Comparison of ENCODE assay signal across 26 cellular contexts in genomic region chr11:70790671-70791300, GRCh38.
DNase-seq lines count a peak whose midpoint lies in the region; ATAC-seq and TF ChIP-seq lines count a peak whose summit lies in the region.
"Had no signal": no experiment of that assay in that cellular context is flagged by ENCODE, and none has a peak within 500 bp of the region (broad histone marks: within the 10 kb centered on the region; RNA-seq: fewer than 3 reads in every experiment).

No MANE protein-coding gene starts in this region.

- H3K4me3 Mint-ChIP-seq in nephron progenitor cell, result no peak overlapping the region
- H3K4me3 Mint-ChIP-seq: activated CD4-positive, alpha-beta T cell treated with anti-CD3 and anti-CD28 coated beads, Interleukin-2, amount 10 ng/mL, durations not matched to agents 24 days and 14 days; activated naive CD4-positive, alpha-beta T cell treated with anti-CD3 and anti-CD28 coated beads, Interleukin-2, amount 50 U/mL, for 24 hours; stimulated activated naive CD8-positive, alpha-beta T cell treated with anti-CD3 and anti-CD28 coated beads, Interleukin-15, Interleukin-2, amounts not matched to agents 100 ng/mL and 50 ng/mL, for 24 hours had no signal

- peaks cover 18% of the 10 kb centered on the region for H3K27me3 Mint-ChIP-seq in nephron progenitor cell (ENCODE audit: low read depth, poor library complexity)
- H3K27me3 Mint-ChIP-seq: activated CD4-positive, alpha-beta T cell treated with anti-CD3 and anti-CD28 coated beads, Interleukin-2, amount 10 ng/mL, durations not matched to agents 24 days and 14 days; activated naive CD4-positive, alpha-beta T cell treated with anti-CD3 and anti-CD28 coated beads, Interleukin-2, amount 50 U/mL, for 24 hours; stimulated activated naive CD8-positive, alpha-beta T cell treated with anti-CD3 and anti-CD28 coated beads, Interleukin-15, Interleukin-2, amounts not matched to agents 100 ng/mL and 50 ng/mL, for 24 hours had no signal

- peaks cover 6% of the 10 kb centered on the region for H3K36me3 Mint-ChIP-seq in nephron progenitor cell (ENCODE audit: low read depth)
- H3K36me3 Mint-ChIP-seq: activated naive CD4-positive, alpha-beta T cell treated with anti-CD3 and anti-CD28 coated beads, Interleukin-2, amount 50 U/mL, for 24 hours had no signal

- H3K9me3 Mint-ChIP-seq in nephron progenitor cell, result peaks cover 47% of the 10 kb centered on the region

- no peaks in the 10 kb centered on the region for H3K4me1 Mint-ChIP-seq in nephron progenitor cell
- H3K4me1 Mint-ChIP-seq: activated CD4-positive, alpha-beta T cell treated with anti-CD3 and anti-CD28 coated beads, Interleukin-2, amount 10 ng/mL, durations not matched to agents 24 days and 14 days; activated naive CD4-positive, alpha-beta T cell treated with anti-CD3 and anti-CD28 coated beads, Interleukin-2, amount 50 U/mL, for 24 hours had no signal

- ATAC-seq in HG02884 (IDR thresholded peaks at IDR 0.05; ENCODE audit: unreplicated experiment) (no peak), HG03432 (IDR thresholded peaks at IDR 0.05; ENCODE audit: unreplicated experiment) (no peak)
- ATAC-seq: esophagus mucosa, Panc1 had no signal

- no peak overlapping the region for H3K4me3 ChIP-seq in choroid plexus epithelial cell (ENCODE audit: low read depth, low read length)
- H3K4me3 ChIP-seq: hepatocyte, transverse colon had no signal

- TF ChIP-seq CTCF in choroid plexus epithelial cell (conservative IDR thresholded peaks at IDR 0.05; ENCODE audit: low read depth, low read length) (peak; percentile 33), nephron progenitor cell (IDR thresholded peaks at IDR 0.05) (no peak)

- peak; percentile 7 for DNase-seq in NCI-H146 (lab: John Stamatoyannopoulos, UW)
- no peak for DNase-seq in NCI-H146 treated with DMSO at 0.1 percent for 48 hours (lab: John Stamatoyannopoulos, UW; ENCODE audit: unreplicated experiment)
- DNase-seq in NCI-H69 (lab: John Stamatoyannopoulos, UW), result peak; percentile 33
- peak; percentile 3 for DNase-seq in choroid plexus epithelial cell (ENCODE audit: low read depth)
- DNase-seq in nephron progenitor cell, result no peak
- no peak for DNase-seq in activated gamma-delta T cell (lab: John Stamatoyannopoulos, UW)
- DNase-seq: 8988T; activated CD4-positive, alpha-beta T cell treated with anti-CD3 and anti-CD28 coated beads, Interleukin-2, amount 10 ng/mL, durations not matched to agents 24 days and 14 days; AML-193; anterior cingulate cortex; cerebellar nuclear complex; DMS79 treated with DMSO at 0.1 percent for 48 hours; effector CD8-positive, alpha-beta T cell; KBM-7; NCI-H1694 treated with DMSO at 0.1 percent for 48 hours; NCI-H774; nucleus accumbens; T-helper 1 cell; transverse colon had no signal

- peak overlapping the region; percentile 83 for H3K27ac Mint-ChIP-seq in nephron progenitor cell
- H3K27ac Mint-ChIP-seq: activated CD4-positive, alpha-beta T cell treated with anti-CD3 and anti-CD28 coated beads, Interleukin-2, amount 10 ng/mL, durations not matched to agents 24 days and 14 days; activated naive CD4-positive, alpha-beta T cell treated with anti-CD3 and anti-CD28 coated beads, Interleukin-2, amount 50 U/mL, for 24 hours; stimulated activated naive CD8-positive, alpha-beta T cell treated with anti-CD3 and anti-CD28 coated beads, Interleukin-15, Interleukin-2, amounts not matched to agents 100 ng/mL and 50 ng/mL, for 24 hours had no signal

Comparison
In these comparisons a context has a peak if more than half of its experiments do, and no peak if none do; other contexts are left out.
1. DNase-seq: peak in NCI-H146 (single experiment), NCI-H69 (single experiment) and choroid plexus epithelial cell (single experiment); none in NCI-H146 treated with DMSO at 0.1 percent for 48 hours (single experiment), nephron progenitor cell (single experiment) and activated gamma-delta T cell (single experiment).